ENCODE assay signal across 1 cellular context in genomic region chr1:211630236-211631081, GRCh38.
TF ChIP-seq lines count a peak whose summit lies in the region.

No MANE protein-coding gene starts in this region.

TF ChIP-seq in HepG2, 621 proteins besides CTCF, POLR2A, EP300 and RAD21 (continued from another document):
- no peak for TF ChIP-seq MYC (CRISPR knock-in tag; IDR thresholded peaks at IDR 0.05; ENCODE audit: borderline replicate concordance)
- no peak for TF ChIP-seq SMAD3 (CRISPR knock-in tag; IDR thresholded peaks at IDR 0.05)
- TF ChIP-seq ZNF207 (IDR thresholded peaks at IDR 0.05; ENCODE audit: borderline replicate concordance), result no peak
- no peak for TF ChIP-seq KLF12 (CRISPR knock-in tag; IDR thresholded peaks at IDR 0.05; ENCODE audit: borderline replicate concordance)
- no peak for TF ChIP-seq AGO1 (IDR thresholded peaks at IDR 0.05; ENCODE audit: low read depth, low read length, poor library complexity, severe bottlenecking)
- TF ChIP-seq ZNF569 (CRISPR knock-in tag; IDR thresholded peaks at IDR 0.05; ENCODE audit: borderline replicate concordance), result no peak
- TF ChIP-seq ZNF580 (CRISPR knock-in tag; IDR thresholded peaks at IDR 0.05; ENCODE audit: borderline replicate concordance, low read depth), result peak; percentile 61; the same call in 1 of the 2 replicates
- TF ChIP-seq PREB (CRISPR knock-in tag; IDR thresholded peaks at IDR 0.05), result no peak
- TF ChIP-seq ETV6 (CRISPR knock-in tag; conservative IDR thresholded peaks at IDR 0.05), result no peak
- TF ChIP-seq ELF3 (CRISPR knock-in tag; IDR thresholded peaks at IDR 0.05), result no peak
- TF ChIP-seq ZBTB44 (CRISPR knock-in tag; IDR thresholded peaks at IDR 0.05), result no peak
- TF ChIP-seq MYNN (CRISPR knock-in tag; IDR thresholded peaks at IDR 0.05; ENCODE audit: low read depth), result no peak
- TF ChIP-seq KAT2B (IDR thresholded peaks at IDR 0.05; ENCODE audit: borderline replicate concordance, low read depth, low read length), result no peak
- no peak for TF ChIP-seq ZBTB43 (CRISPR knock-in tag; conservative IDR thresholded peaks at IDR 0.05)
- TF ChIP-seq GATAD2A (CRISPR knock-in tag; IDR thresholded peaks at IDR 0.05), result 0 out of 2 replicates have a peak, but pooled peaks have one; percentile 40
